ENCODE assay signal across 17 cellular contexts in the genomic region with DNA sequence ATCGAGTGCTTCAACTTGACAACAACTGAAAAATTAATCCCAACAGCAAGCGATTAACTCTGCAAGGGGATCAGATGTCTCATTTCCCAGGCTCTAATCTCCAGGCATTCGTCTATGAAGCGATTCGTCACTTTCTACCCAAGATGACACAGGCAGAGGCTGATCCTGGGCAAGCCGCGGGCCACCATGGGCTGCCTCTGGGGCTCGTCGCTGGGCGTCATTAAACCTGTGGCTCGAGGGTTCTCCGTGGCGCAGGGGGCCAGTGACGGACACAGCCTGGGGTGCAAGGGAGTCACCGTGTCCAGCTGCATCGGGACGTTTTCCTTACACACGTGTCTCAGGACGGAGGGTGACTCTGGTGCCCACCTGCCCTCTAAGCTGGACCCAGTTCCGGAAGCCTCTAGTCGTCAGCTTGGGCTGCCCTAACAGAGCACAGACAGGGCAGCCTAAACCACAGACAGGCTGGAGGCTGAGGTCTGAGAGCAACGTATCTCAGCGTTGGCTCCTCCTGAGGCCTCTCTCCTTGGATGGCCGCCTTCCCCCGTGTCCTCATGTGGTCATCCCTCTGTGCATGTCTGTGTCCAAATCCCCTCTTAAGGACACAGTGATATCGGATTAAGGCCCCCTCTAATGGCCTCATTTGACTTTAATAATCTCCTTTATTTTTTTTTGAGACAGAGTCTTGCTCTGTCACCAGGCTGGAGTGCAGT.
"Had no signal": no experiment of that assay in that cellular context is flagged by ENCODE, and none has a peak within 500 bp of the region (broad histone marks: within the 10 kb centered on the region; RNA-seq: fewer than 3 reads in every experiment).

No MANE protein-coding gene starts in this region.

- H3K36me3 ChIP-seq: adrenal gland, cardiac muscle cell, gastroesophageal sphincter, left lung, thyroid gland, uterus had no signal

- H3K27ac Mint-ChIP-seq: activated CD8-positive, alpha-beta T cell treated with anti-CD3 and anti-CD28 coated beads for 36 hours; naive B cell; stimulated activated memory B cell treated with anti-CD40 and anti-IgM and Interleukin-4, amounts not matched to agents 10 μg/mL and 1 μg/mL and 100 μg/mL, for 72 hours; T-helper 17 cell had no signal

- H3K4me3 ChIP-seq: adrenal gland, cardiac muscle cell, dorsolateral prefrontal cortex, gastroesophageal sphincter, left lung, thyroid gland, uterus had no signal

- H3K9me3 ChIP-seq: adrenal gland, gastroesophageal sphincter, left lung, thyroid gland, uterus had no signal

- ATAC-seq: activated CD8-positive, alpha-beta T cell treated with anti-CD3 and anti-CD28 coated beads for 36 hours; gastroesophageal sphincter; left lung; stimulated activated memory B cell treated with anti-CD40 and anti-IgM and Interleukin-4, amounts not matched to agents 10 μg/mL and 1 μg/mL and 100 μg/mL, for 72 hours; T-helper 17 cell had no signal

- DNase-seq: activated CD4-positive, alpha-beta T cell treated with anti-CD3 and anti-CD28 coated beads for 4 hours; activated CD8-positive, alpha-beta memory T cell treated with anti-CD3 and anti-CD28 coated beads, Interleukin-2, amount 50 U/mL, for 4 hours; activated CD8-positive, alpha-beta T cell treated with anti-CD3 and anti-CD28 coated beads for 36 hours; activated effector memory CD4-positive, alpha-beta T cell treated with anti-CD3 and anti-CD28 coated beads, Interleukin-2, amount 50 U/mL, for 16 hours; activated T-cell treated with anti-CD3 and anti-CD28 coated beads, Interleukin-2, amount 50 U/mL, for 48 hours; adrenal gland; dorsolateral prefrontal cortex; erythroblast; left lung; naive B cell; T-helper 17 cell; thyroid gland; uterus had no signal

- H3K9me3 Mint-ChIP-seq: activated CD8-positive, alpha-beta T cell treated with anti-CD3 and anti-CD28 coated beads for 36 hours; activated naive CD4-positive, alpha-beta T cell treated with anti-CD3 and anti-CD28 coated beads, Interleukin-2, amount 50 U/mL, for 24 hours; naive B cell; stimulated activated memory B cell treated with anti-CD40 and anti-IgM and Interleukin-4, amounts not matched to agents 10 μg/mL and 1 μg/mL and 100 μg/mL, for 72 hours had no signal

- H3K27me3 Mint-ChIP-seq: activated CD8-positive, alpha-beta T cell treated with anti-CD3 and anti-CD28 coated beads for 36 hours; activated naive CD4-positive, alpha-beta T cell treated with anti-CD3 and anti-CD28 coated beads, Interleukin-2, amount 50 U/mL, for 24 hours; naive B cell had no signal

- H3K36me3 Mint-ChIP-seq: activated naive CD4-positive, alpha-beta T cell treated with anti-CD3 and anti-CD28 coated beads, Interleukin-2, amount 50 U/mL, for 24 hours; naive B cell; stimulated activated memory B cell treated with anti-CD40 and anti-IgM and Interleukin-4, amounts not matched to agents 10 μg/mL and 1 μg/mL and 100 μg/mL, for 72 hours had no signal

- H3K4me1 ChIP-seq: adrenal gland, gastroesophageal sphincter, left lung, thyroid gland, uterus had no signal

- H3K27ac ChIP-seq: adrenal gland, cardiac muscle cell, dorsolateral prefrontal cortex, gastroesophageal sphincter, left lung, thyroid gland, uterus had no signal

- H3K27me3 ChIP-seq: adrenal gland, cardiac muscle cell, gastroesophageal sphincter, left lung, thyroid gland, uterus had no signal

- H3K4me1 Mint-ChIP-seq: activated naive CD4-positive, alpha-beta T cell treated with anti-CD3 and anti-CD28 coated beads, Interleukin-2, amount 50 U/mL, for 24 hours; naive B cell; stimulated activated memory B cell treated with anti-CD40 and anti-IgM and Interleukin-4, amounts not matched to agents 10 μg/mL and 1 μg/mL and 100 μg/mL, for 72 hours; T-helper 17 cell had no signal

- H3K4me3 Mint-ChIP-seq: activated CD8-positive, alpha-beta T cell treated with anti-CD3 and anti-CD28 coated beads for 36 hours; activated naive CD4-positive, alpha-beta T cell treated with anti-CD3 and anti-CD28 coated beads, Interleukin-2, amount 50 U/mL, for 24 hours; naive B cell; stimulated activated memory B cell treated with anti-CD40 and anti-IgM and Interleukin-4, amounts not matched to agents 10 μg/mL and 1 μg/mL and 100 μg/mL, for 72 hours; T-helper 17 cell had no signal
